8 cellular contexts compared by ENCODE assay signal in genomic region chr1:222712253-222713090, GRCh38. TPM values are rescaled to one million over a fixed set of nuclear protein-coding genes. Genes with fewer than 3 reads are reported as not detected.
DNase-seq lines count a peak whose midpoint lies in the region; ATAC-seq, FAIRE-seq and TF ChIP-seq lines count a peak whose summit lies in the region.

A gene with protein sequence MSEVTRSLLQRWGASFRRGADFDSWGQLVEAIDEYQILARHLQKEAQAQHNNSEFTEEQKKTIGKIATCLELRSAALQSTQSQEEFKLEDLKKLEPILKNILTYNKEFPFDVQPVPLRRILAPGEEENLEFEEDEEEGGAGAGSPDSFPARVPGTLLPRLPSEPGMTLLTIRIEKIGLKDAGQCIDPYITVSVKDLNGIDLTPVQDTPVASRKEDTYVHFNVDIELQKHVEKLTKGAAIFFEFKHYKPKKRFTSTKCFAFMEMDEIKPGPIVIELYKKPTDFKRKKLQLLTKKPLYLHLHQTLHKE (minus strand): TSS chr1:222712491. CDS start chr1:222712317, 174 bp downstream.
TSS of gene BROX (plus strand) at chr1:222712564. CDS start at chr1:222715700, 3,136 bp downstream.

- H2AK5ac ChIP-seq in IMR-90 (ENCODE audit: low read depth, low read length), result peak within 1 kb of the TSS; percentile 75

- H3K27ac ChIP-seq in IMR-90 (ENCODE audit: insufficient read depth, low read length) (peak within 1 kb of the TSS; percentile 100), OCI-LY7 (ENCODE audit: low read depth, low read length, poor library complexity, severe bottlenecking) (peak within 1 kb of the TSS; percentile 95), endothelial cell of umbilical vein (ENCODE audit: insufficient read depth, low read depth, low read length) (peak within 1 kb of the TSS; percentile 90)

- H3K27me3 ChIP-seq in IMR-90 (ENCODE audit: control insufficient read depth, insufficient read depth, low read length) (no peaks in the 10 kb centered on the region), endothelial cell of umbilical vein (ENCODE audit: control insufficient read depth in 2 of 2, insufficient read depth in 2 of 2, low read length in 2 of 2) (no peaks in the 10 kb centered on the region), mononuclear cell (ENCODE audit: insufficient read depth, low read length) (no peaks in the 10 kb centered on the region)

- intact Hi-C loops in IMR-90 (cut with micrococcal nuclease), result loop anchor here (1.0 kb wide), 1 partner anchor 247 kb away; no protein-coding TSS in a partner anchor
- intact Hi-C loops in OCI-LY7 (cut with micrococcal nuclease; ENCODE audit: unreplicated experiment), result loop anchor here (1.0 to 10.0 kb wide), 4 partner anchors 20 to 970 kb away; partner anchors contain the start of gene DUSP10
- intact Hi-C loops in endothelial cell of umbilical vein (cut with micrococcal nuclease), result loop anchor here (1.0 to 10.0 kb wide), 4 partner anchors 68 to 369 kb away; no protein-coding TSS in a partner anchor

- H3K9me3 ChIP-seq in IMR-90 (ENCODE audit: control insufficient read depth, insufficient read depth, low read length) (no peaks in the 10 kb centered on the region), OCI-LY7 (ENCODE audit: low read length) (no peaks in the 10 kb centered on the region), endothelial cell of umbilical vein (replicated peaks; ENCODE audit: control insufficient read depth, insufficient read depth, low read length) (no peaks in the 10 kb centered on the region), mononuclear cell (ENCODE audit: low read depth, low read length) (no peaks in the 10 kb centered on the region)

- H3K79me2 ChIP-seq in OCI-LY7 (ENCODE audit: insufficient read depth, low read depth, low read length) (peaks cover 31% of the 10 kb centered on the region), endothelial cell of umbilical vein (ENCODE audit: control insufficient read depth, insufficient read depth, low read length) (peaks cover 49% of the 10 kb centered on the region)

- peak within 1 kb of the TSS; percentile 95 for H2BK120ac ChIP-seq in IMR-90 (ENCODE audit: low read depth, low read length)

- peak within 1 kb of the TSS; percentile 95 to 100 for H4K8ac ChIP-seq in IMR-90 (ENCODE audit: low read depth in 2 of 2, low read length in 2 of 2)

- H3K56ac ChIP-seq in IMR-90 (ENCODE audit: extremely low read depth, insufficient read depth, low read length), result peak within 1 kb of the TSS; percentile 99

- peak within 1 kb of the TSS; percentile 99 for H3K14ac ChIP-seq in IMR-90 (replicated peaks; ENCODE audit: low read depth, low read length)

- H3K18ac ChIP-seq in IMR-90 (ENCODE audit: low read depth, low read length), result peak within 1 kb of the TSS; percentile 98

- H3K9ac ChIP-seq in IMR-90 (ENCODE audit: low read depth, low read length) (peak within 1 kb of the TSS; percentile 99), endothelial cell of umbilical vein (replicated peaks; ENCODE audit: extremely low read depth, insufficient read depth, low read length) (peak within 1 kb of the TSS; percentile 99)

- dilution Hi-C loops in IMR-90 (cut with HindIII; ENCODE audit: low sequenced_read_pairs, unreplicated experiment), result no loop called here
- dilution Hi-C loops in endothelial cell of umbilical vein (cut with MboI; ENCODE audit: extremely low pct_ligation_motif_present, low sequenced_read_pairs), result no loop called here

- FAIRE-seq in endothelial cell of umbilical vein (lab: Jason Lieb, UNC), result peak; percentile 50

- ATAC-seq in GM21529 (IDR thresholded peaks at IDR 0.05; ENCODE audit: unreplicated experiment), result peak; percentile 82
- ATAC-seq in IMR-90 (ENCODE audit: low read depth), result peak; percentile 88

- BruUV-seq in IMR-90 (replicated peaks; lab: Mats Ljungman, UMichigan), result TSS peak; percentile 39
- BruUV-seq in OCI-LY7 (replicated peaks; lab: Mats Ljungman, UMichigan), result no TSS peak
- BruUV-seq in endothelial cell of umbilical vein (replicated peaks; lab: Mats Ljungman, UMichigan), result TSS peak; percentile 61

- H2AFZ ChIP-seq in IMR-90 (replicated peaks; ENCODE audit: low read length, poor library complexity) (peak within 1 kb of the TSS; percentile 99), OCI-LY7 (ENCODE audit: low read length) (peak within 1 kb of the TSS; percentile 99), endothelial cell of umbilical vein (ENCODE audit: low read depth, low read length) (peak within 1 kb of the TSS; percentile 83)

- no peaks in the 10 kb centered on the region; the same call in 1 of the 2 replicates for H4K20me1 ChIP-seq in IMR-90 (ENCODE audit: insufficient read depth, low read length)
- no peaks in the 10 kb centered on the region for H4K20me1 ChIP-seq in OCI-LY7 (ENCODE audit: insufficient read depth, low read length)
- H4K20me1 ChIP-seq in endothelial cell of umbilical vein (replicated peaks; ENCODE audit: control insufficient read depth, extremely low read depth, insufficient read depth, low read length), result no peaks in the 10 kb centered on the region

- WGBS in IMR-90 (ENCODE audit: extremely low coverage in 2 of 2, insufficient read length in 1 of 2), 2 experiments, result 0% methylated on average over 7 of the region's 62 CpGs; no CpG with 5 or more reads in 1 of the 2 experiments

- peak within 1 kb of the TSS; percentile 98 for H2AK9ac ChIP-seq in IMR-90 (replicated peaks; ENCODE audit: low read depth, low read length, poor library complexity)

- peaks cover 9 to 51% of the 10 kb centered on the region in 2 experiments; a peak in 2 of 4 replicates for H3K79me1 ChIP-seq in IMR-90 (ENCODE audit: low read depth in 1 of 2, low read length in 2 of 2)

- H4K91ac ChIP-seq in IMR-90 (ENCODE audit: insufficient read depth, low read depth, low read length), result peak within 1 kb of the TSS; percentile 98

- H3K9me1 ChIP-seq in IMR-90 (ENCODE audit: insufficient read depth, low read length) (no peaks in the 10 kb centered on the region; the same call in 1 of the 2 replicates), endothelial cell of umbilical vein (replicated peaks; ENCODE audit: control insufficient read depth, extremely low read depth, insufficient read depth, low read length) (no peaks in the 10 kb centered on the region)

- peak within 1 kb of the TSS; percentile 98 for H3K4ac ChIP-seq in IMR-90 (ENCODE audit: low read depth, low read length)

- H2BK5ac ChIP-seq in IMR-90 (ENCODE audit: low read depth, low read length, poor library complexity, severe bottlenecking), result peak within 1 kb of the TSS; percentile 99

- POLR2A ChIA-PET in IMR-90 (lab: Charles Lee; ENCODE audit: unreplicated experiment) (no interaction called here), OCI-LY7 (lab: Charles Lee) (interaction anchor here (0.6 to 1.9 kb wide), 16 partner anchors 9 to 969 kb away, joined by 3 to 13 read pairs (median 3); partner anchors contain the start of gene TAF1A), endothelial cell of umbilical vein (lab: Charles Lee) (interaction anchor here (0.6 kb wide), 1 partner anchor 431 kb away, joined by 7 read pairs; the partner anchor contains the start of gene TLR5)

- H3K4me2 ChIP-seq in IMR-90 (ENCODE audit: low read depth, low read length) (peak within 1 kb of the TSS; percentile 93), OCI-LY7 (ENCODE audit: low read length) (peak within 1 kb of the TSS; percentile 96), endothelial cell of umbilical vein (ENCODE audit: insufficient read depth, low read length) (peak within 1 kb of the TSS; percentile 93)

- in situ Hi-C loops in IMR-90 (cut with MboI; ENCODE audit: low sequenced_read_pairs), result no loop called here

- peak within 1 kb of the TSS; percentile 88; the same call in 1 of the 3 replicates for H2BK15ac ChIP-seq in IMR-90 (ENCODE audit: low read depth, low read length)

- DNase-seq in DMS 273 (lab: John Stamatoyannopoulos, UW; ENCODE audit: unreplicated experiment) (peak; percentile 94), IMR-90 (peak; percentile 76), OCI-LY7 (ENCODE audit: low spot score) (peak; percentile 90), activated T-cell treated with anti-CD3 and anti-CD28 coated beads for 1 hour (ENCODE audit: low read depth) (peak; percentile 97), endothelial cell of umbilical vein (ENCODE audit: low read depth, low spot score) (peak; percentile 84)
- DNase-seq in stimulated activated CD8-positive, alpha-beta memory T cell treated with anti-CD3 and anti-CD28 coated beads, Interleukin-4, amount 100 ng/mL, for 1 hour (ENCODE audit: low read depth in 2 of 2, low spot score in 1 of 2), result peak; percentile 93 to 96

- TF ChIP-seq POLR2A in IMR-90 (IDR thresholded peaks at IDR 0.05; ENCODE audit: low read depth, low read length), result peak; percentile 52; the same call in 1 of the 2 replicates
- TF ChIP-seq POLR2A in endothelial cell of umbilical vein (IDR thresholded peaks at IDR 0.05; ENCODE audit: low read depth, low read length), result no peak

- H4K5ac ChIP-seq in IMR-90 (ENCODE audit: low read depth, low read length), result peak within 1 kb of the TSS; percentile 99

- peak within 1 kb of the TSS; percentile 86; the same call in 1 of the 2 replicates for H2BK20ac ChIP-seq in IMR-90 (ENCODE audit: low read depth, low read length)

- TF ChIP-seq RAD21 in IMR-90 (IDR thresholded peaks at IDR 0.05; ENCODE audit: low read length), result no peak

- H3K4me3 ChIP-seq in IMR-90 (ENCODE audit: insufficient read depth, low read depth, low read length) (peak within 1 kb of the TSS; percentile 92), OCI-LY7 (ENCODE audit: low read depth, low read length, poor library complexity, severe bottlenecking) (peak within 1 kb of the TSS; percentile 98), endothelial cell of umbilical vein (replicated peaks in 1 of 3; ENCODE audit: insufficient read depth in 1 of 3, low read depth in 1 of 3, low read length in 3 of 3) (peak within 1 kb of the TSS; percentile 54 to 98 (median 92)), mononuclear cell (ENCODE audit: low read length) (peak within 1 kb of the TSS; percentile 91)

- H3K4me1 ChIP-seq in IMR-90 (ENCODE audit: control insufficient read depth, insufficient read depth, low read length), result no peaks in the 10 kb centered on the region
- peaks cover 17% of the 10 kb centered on the region for H3K4me1 ChIP-seq in OCI-LY7 (ENCODE audit: insufficient read depth, low read length, poor library complexity, severe bottlenecking)
- peaks cover 14% of the 10 kb centered on the region for H3K4me1 ChIP-seq in endothelial cell of umbilical vein (ENCODE audit: control insufficient read depth, extremely low read depth, insufficient read depth, low read length)
- peaks cover 37% of the 10 kb centered on the region for H3K4me1 ChIP-seq in mononuclear cell (ENCODE audit: insufficient read depth, low read length)

- CTCF ChIA-PET in IMR-90 (lab: Yijun Ruan, JAX), result no interaction called here
- CTCF ChIA-PET in OCI-LY7 (lab: Charles Lee; ENCODE audit: unreplicated experiment), result no interaction called here
- CTCF ChIA-PET in endothelial cell of umbilical vein (lab: Charles Lee), result interaction anchor here (1.0 to 2.2 kb wide), 7 partner anchors 73 to 411 kb away, joined by 3 to 6 read pairs (median 4); no protein-coding TSS in a partner anchor

- TF ChIP-seq CTCF in IMR-90 (conservative IDR thresholded peaks at IDR 0.05; ENCODE audit: low read depth, low read length) (no peak), OCI-LY7 (conservative IDR thresholded peaks at IDR 0.05; ENCODE audit: low read length) (no peak), endothelial cell of umbilical vein (IDR thresholded peaks at IDR 0.05; ENCODE audit: extremely low read depth in 1 of 2, insufficient read depth in 1 of 2, low read depth in 1 of 2, low read length in 2 of 2) (no peak)

- peak within 1 kb of the TSS; percentile 97 for H3K23ac ChIP-seq in IMR-90 (ENCODE audit: low read depth, low read length)

- no peaks in the 10 kb centered on the region for H3K9me2 ChIP-seq in OCI-LY7 (ENCODE audit: insufficient read depth, low read length)

- H3K36me3 ChIP-seq in IMR-90 (ENCODE audit: control insufficient read depth, insufficient read depth, low read length), result peaks cover 3% of the 10 kb centered on the region
- peaks cover 24% of the 10 kb centered on the region for H3K36me3 ChIP-seq in OCI-LY7 (ENCODE audit: insufficient read depth, low read length)
- peaks cover 0 to under 1% of the 10 kb centered on the region in 2 experiments for H3K36me3 ChIP-seq in endothelial cell of umbilical vein (ENCODE audit: control insufficient read depth in 2 of 2, extremely low read depth in 1 of 2, insufficient read depth in 2 of 2, low read length in 2 of 2)

RNA-seq across cellular contexts. Expression of the first gene that starts in this region (rescaled TPM):
- 47.9 and 71.4 TPM in 2 replicates for total RNA-seq in IMR-90 (2012; rRNA removed)
- polyA plus RNA-seq in IMR-90 (2012; rRNA removed), result 34.3 and 48.6 TPM in 2 replicates
- 7.9 and 10.9 TPM in 2 replicates for polyA plus RNA-seq in IMR-90 (2012; cell fraction: cytosol; rRNA removed)
- polyA plus RNA-seq in IMR-90 (2012; cell fraction: nucleus; rRNA removed; ENCODE audit: low replicate concordance), result 2.6 and 14.3 TPM in 2 replicates
- total RNA-seq in OCI-LY7 (2014; rRNA removed; shearing (Covaris generic)), result 6.6 and 9.0 TPM in 2 replicates
- 24.0 and 24.1 TPM in 2 replicates for total RNA-seq in OCI-LY7 (2022)
- 75.4 and 75.8 TPM in 2 replicates for total RNA-seq in endothelial cell of umbilical vein
- 25.3 and 32.8 TPM in 2 replicates for polyA plus RNA-seq in endothelial cell of umbilical vein
- polyA plus RNA-seq in endothelial cell of umbilical vein (2011; cell fraction: cytosol; rRNA removed), result 38.8 and 41.8 TPM in 2 replicates
- polyA plus RNA-seq in endothelial cell of umbilical vein (2011; cell fraction: nucleus; rRNA removed), result 16.9 and 22.1 TPM in 2 replicates
- 51.8 and 71.7 TPM in 2 replicates for polyA plus RNA-seq in endothelial cell of umbilical vein (2012)
- 54.7 and 68.1 TPM in 2 replicates for polyA minus RNA-seq in endothelial cell of umbilical vein
- polyA minus RNA-seq in endothelial cell of umbilical vein (2011; cell fraction: cytosol; rRNA and poly(A)+ RNA removed), result 29.5 TPM
- polyA minus RNA-seq in endothelial cell of umbilical vein (2011; cell fraction: nucleus; rRNA and poly(A)+ RNA removed), result 16.7 and 25.1 TPM in 2 replicates
- total RNA-seq in mononuclear cell, result 22.6 TPM

RNA-seq across cellular contexts. Expression of gene BROX, which starts in this region (rescaled TPM):
- total RNA-seq in IMR-90 (2012; rRNA removed) (43.4 and 63.9 TPM in 2 replicates), OCI-LY7 (2022) (34.0 and 37.9 TPM in 2 replicates), endothelial cell of umbilical vein (38.6 and 39.7 TPM in 2 replicates), mononuclear cell (55.7 TPM)
- polyA plus RNA-seq in IMR-90 (2012; rRNA removed) (4.7 and 6.8 TPM in 2 replicates), endothelial cell of umbilical vein (5.1 and 7.3 TPM in 2 replicates)
- polyA plus RNA-seq in IMR-90 (2012; cell fraction: cytosol; rRNA removed), result 1.8 and 4.9 TPM in 2 replicates
- 1.6 and 5.5 TPM in 2 replicates for polyA plus RNA-seq in IMR-90 (2012; cell fraction: nucleus; rRNA removed; ENCODE audit: low replicate concordance)
- 21.4 and 22.3 TPM in 2 replicates for total RNA-seq in OCI-LY7 (2014; rRNA removed; shearing (Covaris generic))
- polyA plus RNA-seq in endothelial cell of umbilical vein (2011; cell fraction: cytosol; rRNA removed), result 7.4 and 8.5 TPM in 2 replicates
- 8.5 and 10.6 TPM in 2 replicates for polyA plus RNA-seq in endothelial cell of umbilical vein (2011; cell fraction: nucleus; rRNA removed)
- 21.1 and 33.1 TPM in 2 replicates for polyA plus RNA-seq in endothelial cell of umbilical vein (2012)
- polyA minus RNA-seq in endothelial cell of umbilical vein, result 5.2 and 6.9 TPM in 2 replicates
- polyA minus RNA-seq in endothelial cell of umbilical vein (2011; cell fraction: cytosol; rRNA and poly(A)+ RNA removed), result 13.4 TPM
- polyA minus RNA-seq in endothelial cell of umbilical vein (2011; cell fraction: nucleus; rRNA and poly(A)+ RNA removed), result 7.7 and 12.3 TPM in 2 replicates

Comparison
In these comparisons a context has a peak if more than half of its experiments do, and no peak if none do; other contexts are left out.
1. Peak in every context shown above with its lines: DNase-seq, ATAC-seq, H3K4me3 ChIP-seq and H3K27ac ChIP-seq.